ENCODE assay signal across 8 cellular contexts in genomic region chr7:76358478-76359110, GRCh38. TPM values are rescaled to one million over a fixed set of nuclear protein-coding genes. Genes with fewer than 3 reads are reported as not detected.
DNase-seq lines count a peak whose midpoint lies in the region; ATAC-seq and TF ChIP-seq lines count a peak whose summit lies in the region.

YWHAG (minus strand) TSS chr7:76358991; CDS start chr7:76358808, 183 bp downstream.

- H3K4me3 ChIP-seq in liver (ENCODE audit: low read depth in 1 of 3, low read length in 3 of 3) = peak within 1 kb of the TSS; percentile 82 to 92 (median 86)

- peaks cover 0 to 3% (median 1%) of the 10 kb centered on the region in 4 donors for H3K36me3 ChIP-seq in liver (ENCODE audit: control insufficient read depth in 4 of 4, insufficient read depth in 3 of 4, low read depth in 1 of 4, low read length in 3 of 4)

- H3K4me3 Mint-ChIP-seq in activated CD4-positive, alpha-beta T cell treated with anti-CD3 and anti-CD28 coated beads, Interleukin-2, amount 10 ng/mL, durations not matched to agents 24 days and 14 days = peak within 1 kb of the TSS; percentile 98
- peak within 1 kb of the TSS; percentile 94 for H3K4me3 Mint-ChIP-seq in dendritic cell treated with granulocyte-macrophage colony-stimulating factor and Interleukin-4, amounts not matched to agents 40 ng/mL and 50 ng/mL, for 4 days

- intact Hi-C loops in activated CD4-positive, alpha-beta T cell treated with anti-CD3 and anti-CD28 coated beads, Interleukin-2, amount 10 ng/mL, durations not matched to agents 24 days and 14 days (cut with micrococcal nuclease) = loop anchor here (1.0 to 10.0 kb wide), 7 partner anchors 15 to 764 kb away; partner anchors contain the start of gene CCDC146
- intact Hi-C loops in dendritic cell treated with granulocyte-macrophage colony-stimulating factor and Interleukin-4, amounts not matched to agents 40 ng/mL and 50 ng/mL, for 4 days (cut with micrococcal nuclease) = loop anchor here (1.0 to 2.0 kb wide), 3 partner anchors 35 to 44 kb away; no protein-coding TSS in a partner anchor

- peaks cover 32% of the 10 kb centered on the region for H3K36me3 Mint-ChIP-seq in activated CD4-positive, alpha-beta T cell treated with anti-CD3 and anti-CD28 coated beads, Interleukin-2, amount 10 ng/mL, durations not matched to agents 24 days and 14 days (ENCODE audit: low read depth)
- peaks cover 45% of the 10 kb centered on the region for H3K36me3 Mint-ChIP-seq in dendritic cell treated with granulocyte-macrophage colony-stimulating factor and Interleukin-4, amounts not matched to agents 40 ng/mL and 50 ng/mL, for 4 days (ENCODE audit: low read depth)

- DNase-seq in AG20443 (ENCODE audit: low spot score) (peak; percentile 94), NCI-H446 (lab: John Stamatoyannopoulos, UW) (peak; percentile 44 to 75)
- peak; percentile 95 for DNase-seq in activated CD4-positive, alpha-beta T cell treated with anti-CD3 and anti-CD28 coated beads, Interleukin-2, amount 10 ng/mL, durations not matched to agents 24 days and 14 days
- DNase-seq in stimulated activated CD4-positive, alpha-beta T cell treated with anti-CD3 and anti-CD28 coated beads, Interleukin-4, amount 100 ng/mL, for 4 hours = peak; percentile 81 to 92

- peak; percentile 74 for ATAC-seq in GM18909 (IDR thresholded peaks at IDR 0.05; ENCODE audit: poor library complexity, unreplicated experiment)
- ATAC-seq in HG03139 (IDR thresholded peaks at IDR 0.05; ENCODE audit: unreplicated experiment) = peak; percentile 59

- H3K27me3 ChIP-seq in liver (ENCODE audit: control insufficient read depth in 4 of 4, insufficient read depth in 4 of 4, low read length in 3 of 4) = no peaks in the 10 kb centered on the region

- no peak for TF ChIP-seq CTCF in liver (IDR thresholded peaks at IDR 0.05; ENCODE audit: low read depth, low read length, missing input control)

- peak within 1 kb of the TSS; percentile 97 to 99 for H3K27ac ChIP-seq in liver (ENCODE audit: low read depth in 1 of 2, low read length in 2 of 2)

- no peaks in the 10 kb centered on the region for H3K27me3 Mint-ChIP-seq in activated CD4-positive, alpha-beta T cell treated with anti-CD3 and anti-CD28 coated beads, Interleukin-2, amount 10 ng/mL, durations not matched to agents 24 days and 14 days
- H3K27me3 Mint-ChIP-seq in dendritic cell treated with granulocyte-macrophage colony-stimulating factor and Interleukin-4, amounts not matched to agents 40 ng/mL and 50 ng/mL, for 4 days = no peaks in the 10 kb centered on the region

- peak within 1 kb of the TSS; percentile 98 for H3K27ac Mint-ChIP-seq in activated CD4-positive, alpha-beta T cell treated with anti-CD3 and anti-CD28 coated beads, Interleukin-2, amount 10 ng/mL, durations not matched to agents 24 days and 14 days
- peak within 1 kb of the TSS; percentile 100 for H3K27ac Mint-ChIP-seq in dendritic cell treated with granulocyte-macrophage colony-stimulating factor and Interleukin-4, amounts not matched to agents 40 ng/mL and 50 ng/mL, for 4 days

- TF ChIP-seq RAD21 in liver (IDR thresholded peaks at IDR 0.05) = peak in 1 of 2 donors; percentile 17

- H3K9me3 ChIP-seq in liver (ENCODE audit: control insufficient read depth in 4 of 4, low read length in 3 of 4) = no peaks in the 10 kb centered on the region

- peaks cover 35% of the 10 kb centered on the region for H3K4me1 Mint-ChIP-seq in activated CD4-positive, alpha-beta T cell treated with anti-CD3 and anti-CD28 coated beads, Interleukin-2, amount 10 ng/mL, durations not matched to agents 24 days and 14 days
- H3K4me1 Mint-ChIP-seq in dendritic cell treated with granulocyte-macrophage colony-stimulating factor and Interleukin-4, amounts not matched to agents 40 ng/mL and 50 ng/mL, for 4 days (ENCODE audit: low read depth) = peaks cover 47% of the 10 kb centered on the region

- H3K4me1 ChIP-seq in liver (ENCODE audit: control insufficient read depth in 4 of 4, insufficient read depth in 4 of 4, low read length in 3 of 4) = peaks cover 0 to 17% (median 14%) of the 10 kb centered on the region in 4 donors

- under 1% methylated on average over 80 of the region's 80 CpGs for WGBS in liver

- peaks cover 4% of the 10 kb centered on the region for H3K9me3 Mint-ChIP-seq in activated CD4-positive, alpha-beta T cell treated with anti-CD3 and anti-CD28 coated beads, Interleukin-2, amount 10 ng/mL, durations not matched to agents 24 days and 14 days
- H3K9me3 Mint-ChIP-seq in dendritic cell treated with granulocyte-macrophage colony-stimulating factor and Interleukin-4, amounts not matched to agents 40 ng/mL and 50 ng/mL, for 4 days = no peaks in the 10 kb centered on the region

- H3K9ac ChIP-seq in liver (ENCODE audit: low read depth in 1 of 2, low read length in 2 of 2) = peak within 1 kb of the TSS; percentile 94 to 97

TF ChIP-seq in liver, 16 proteins besides CTCF, POLR2A, EP300 and RAD21:
- TF ChIP-seq, protein P1, sequence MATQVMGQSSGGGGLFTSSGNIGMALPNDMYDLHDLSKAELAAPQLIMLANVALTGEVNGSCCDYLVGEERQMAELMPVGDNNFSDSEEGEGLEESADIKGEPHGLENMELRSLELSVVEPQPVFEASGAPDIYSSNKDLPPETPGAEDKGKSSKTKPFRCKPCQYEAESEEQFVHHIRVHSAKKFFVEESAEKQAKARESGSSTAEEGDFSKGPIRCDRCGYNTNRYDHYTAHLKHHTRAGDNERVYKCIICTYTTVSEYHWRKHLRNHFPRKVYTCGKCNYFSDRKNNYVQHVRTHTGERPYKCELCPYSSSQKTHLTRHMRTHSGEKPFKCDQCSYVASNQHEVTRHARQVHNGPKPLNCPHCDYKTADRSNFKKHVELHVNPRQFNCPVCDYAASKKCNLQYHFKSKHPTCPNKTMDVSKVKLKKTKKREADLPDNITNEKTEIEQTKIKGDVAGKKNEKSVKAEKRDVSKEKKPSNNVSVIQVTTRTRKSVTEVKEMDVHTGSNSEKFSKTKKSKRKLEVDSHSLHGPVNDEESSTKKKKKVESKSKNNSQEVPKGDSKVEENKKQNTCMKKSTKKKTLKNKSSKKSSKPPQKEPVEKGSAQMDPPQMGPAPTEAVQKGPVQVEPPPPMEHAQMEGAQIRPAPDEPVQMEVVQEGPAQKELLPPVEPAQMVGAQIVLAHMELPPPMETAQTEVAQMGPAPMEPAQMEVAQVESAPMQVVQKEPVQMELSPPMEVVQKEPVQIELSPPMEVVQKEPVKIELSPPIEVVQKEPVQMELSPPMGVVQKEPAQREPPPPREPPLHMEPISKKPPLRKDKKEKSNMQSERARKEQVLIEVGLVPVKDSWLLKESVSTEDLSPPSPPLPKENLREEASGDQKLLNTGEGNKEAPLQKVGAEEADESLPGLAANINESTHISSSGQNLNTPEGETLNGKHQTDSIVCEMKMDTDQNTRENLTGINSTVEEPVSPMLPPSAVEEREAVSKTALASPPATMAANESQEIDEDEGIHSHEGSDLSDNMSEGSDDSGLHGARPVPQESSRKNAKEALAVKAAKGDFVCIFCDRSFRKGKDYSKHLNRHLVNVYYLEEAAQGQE (IDR thresholded peaks at IDR 0.05) = peak; percentile 47
- TF ChIP-seq YY1 (IDR thresholded peaks at IDR 0.05) (peak; percentile 88), FOXA2 (IDR thresholded peaks at IDR 0.05) (no peak), RXRA (IDR thresholded peaks at IDR 0.05) (no peak), NR2F2 (IDR thresholded peaks at IDR 0.05) (no peak), EGR1 (IDR thresholded peaks at IDR 0.05; ENCODE audit: low read depth in 2 of 2) (peak in 1 of 2 donors; percentile 7)

RNA-seq across cellular contexts. Expression of gene YWHAG, which starts in this region (rescaled TPM):
- total RNA-seq in activated CD4-positive, alpha-beta T cell treated with anti-CD3 and anti-CD28 coated beads, Interleukin-2, amount 10 ng/mL, durations not matched to agents 24 days and 14 days = 183 and 185 TPM in 2 replicates
- 10 to 100 TPM; 43.1 to 46.7 TPM for total RNA-seq in liver
- 10 to 100 TPM; 11.6 to 43.9 TPM for polyA plus RNA-seq in liver

Comparison
In these comparisons a context has a peak if more than half of its experiments do, and no peak if none do; other contexts are left out.
1. Peak in every context shown above with its lines: DNase-seq, ATAC-seq, H3K4me3 ChIP-seq and H3K27ac ChIP-seq.